8 cellular contexts compared by ENCODE assay signal in the genomic region with DNA sequence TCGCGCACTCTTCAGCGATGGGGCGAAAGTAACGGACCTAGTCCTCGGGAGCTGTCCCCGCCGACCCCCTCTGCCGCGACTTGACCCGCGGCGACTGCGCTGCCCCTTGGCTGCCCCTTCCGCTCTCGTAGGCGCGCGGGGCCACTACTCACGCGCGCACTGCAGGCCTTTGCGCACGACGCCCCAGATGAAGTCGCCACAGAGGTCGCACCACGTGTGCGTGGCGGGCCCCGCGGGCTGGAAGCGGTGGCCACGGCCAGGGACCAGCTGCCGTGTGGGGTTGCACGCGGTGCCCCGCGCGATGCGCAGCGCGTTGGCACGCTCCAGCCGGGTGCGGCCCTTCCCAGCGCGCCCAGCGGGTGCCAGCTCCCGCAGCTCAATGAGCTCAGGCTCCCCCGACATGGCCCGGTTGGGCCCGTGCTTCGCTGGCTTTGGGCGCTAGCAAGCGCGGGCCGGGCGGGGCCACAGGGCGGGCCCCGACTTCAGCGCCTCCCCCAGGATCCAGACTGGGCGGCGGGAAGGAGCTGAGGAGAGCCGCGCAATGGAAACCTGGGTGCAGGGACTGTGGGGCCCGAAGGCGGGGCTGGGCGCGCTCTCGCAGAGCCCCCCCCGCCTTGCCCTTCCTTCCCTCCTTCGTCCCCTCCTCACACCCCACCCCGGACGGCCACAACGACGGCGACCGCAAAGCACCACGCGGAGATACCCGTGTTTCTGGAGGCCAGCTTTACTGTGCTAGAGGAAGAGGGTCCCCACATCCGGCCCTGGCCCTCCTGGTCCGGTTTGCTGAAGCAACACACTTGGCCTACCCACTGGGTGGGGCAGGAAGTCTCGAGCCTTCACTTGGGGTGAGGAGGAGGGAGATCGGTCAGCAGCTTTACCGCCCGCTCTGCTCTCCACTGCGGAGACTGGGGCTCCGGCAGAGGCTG. TPM values are rescaled to one million over a fixed set of nuclear protein-coding genes. Genes with fewer than 3 reads are reported as not detected.
DNase-seq lines count a peak whose midpoint lies in the region; ATAC-seq, FAIRE-seq and TF ChIP-seq lines count a peak whose summit lies in the region.

A gene with protein sequence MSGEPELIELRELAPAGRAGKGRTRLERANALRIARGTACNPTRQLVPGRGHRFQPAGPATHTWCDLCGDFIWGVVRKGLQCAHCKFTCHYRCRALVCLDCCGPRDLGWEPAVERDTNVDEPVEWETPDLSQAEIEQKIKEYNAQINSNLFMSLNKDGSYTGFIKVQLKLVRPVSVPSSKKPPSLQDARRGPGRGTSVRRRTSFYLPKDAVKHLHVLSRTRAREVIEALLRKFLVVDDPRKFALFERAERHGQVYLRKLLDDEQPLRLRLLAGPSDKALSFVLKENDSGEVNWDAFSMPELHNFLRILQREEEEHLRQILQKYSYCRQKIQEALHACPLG (minus strand): TSS at position 433 of the 926 bp plus-strand sequence. CDS start 31 bp downstream, at position 402.

- H3K27me3 ChIP-seq in right cardiac atrium (ENCODE audit: control insufficient read depth, insufficient read depth), result no peaks in the 10 kb centered on the region
- H3K27me3 ChIP-seq in gastrocnemius medialis, result no peaks in the 10 kb centered on the region

- TF ChIP-seq POLR2A in Raji (IDR thresholded peaks at IDR 0.05; ENCODE audit: insufficient read depth, low read depth, low read length), result 0 out of 2 replicates have a peak, but pooled peaks have one; percentile 27
- TF ChIP-seq POLR2A in gastrocnemius medialis (IDR thresholded peaks at IDR 0.05), result peak; percentile 61 to 74

- FAIRE-seq in GM19239 (lab: Jason Lieb, UNC), result peak; percentile 76

- no peak for TF ChIP-seq CTCF in gastrocnemius medialis (IDR thresholded peaks at IDR 0.05 in 4 of 5, conservative IDR thresholded peaks at IDR 0.05 in 1 of 5)

- no peaks in the 10 kb centered on the region for H3K27me3 Mint-ChIP-seq in activated naive CD8-positive, alpha-beta T cell treated with anti-CD3 and anti-CD28 coated beads, Interleukin-2, amount 10 ng/mL, durations not matched to agents 7 days and 5 days

- in situ Hi-C loops in gastrocnemius medialis (cut with MboI; ENCODE audit: low sequenced_read_pairs in 4 of 4), result loop anchor here in 1 of 4 donors (10.0 kb wide), 1 partner anchor 204 kb away; no protein-coding TSS in a partner anchor

- H3K27ac ChIP-seq in right cardiac atrium (ENCODE audit: low read length) (peak within 1 kb of the TSS; percentile 53), gastrocnemius medialis (peak within 1 kb of the TSS; percentile 89 to 98 (median 97))

- peak within 1 kb of the TSS; percentile 99 for H3K27ac Mint-ChIP-seq in activated naive CD8-positive, alpha-beta T cell treated with anti-CD3 and anti-CD28 coated beads, Interleukin-2, amount 10 ng/mL, durations not matched to agents 7 days and 5 days

- H3K4me1 ChIP-seq in right cardiac atrium (ENCODE audit: control insufficient read depth, insufficient read depth, low read length) (no peaks in the 10 kb centered on the region), gastrocnemius medialis (peaks cover 15 to 43% of the 10 kb centered on the region in 2 donors)

- H3K4me1 Mint-ChIP-seq in activated naive CD8-positive, alpha-beta T cell treated with anti-CD3 and anti-CD28 coated beads, Interleukin-2, amount 10 ng/mL, durations not matched to agents 7 days and 5 days, result peaks cover 30% of the 10 kb centered on the region

- peak; percentile 57 for ATAC-seq in activated naive CD8-positive, alpha-beta T cell treated with anti-CD3 and anti-CD28 coated beads, Interleukin-2, amount 10 ng/mL, durations not matched to agents 7 days and 5 days (ENCODE audit: low read depth)
- ATAC-seq in right cardiac atrium (peak; percentile 56 to 62), gastrocnemius medialis (no peak), GM21717 (IDR thresholded peaks at IDR 0.05; ENCODE audit: unreplicated experiment) (no peak)

- H3K36me3 Mint-ChIP-seq in activated naive CD8-positive, alpha-beta T cell treated with anti-CD3 and anti-CD28 coated beads, Interleukin-2, amount 10 ng/mL, durations not matched to agents 7 days and 5 days, result peaks cover 37% of the 10 kb centered on the region

- intact Hi-C loops in right cardiac atrium (cut with DNase I) (no loop called here), gastrocnemius medialis (cut with DNase I; ENCODE audit: low total_unique reads) (no loop called here)

- DNase-seq in GM19239 (ENCODE audit: insufficient read length, low spot score) (peak; percentile 65), right cardiac atrium (peak; percentile 89 to 95 (median 95)), gastrocnemius medialis (peak; percentile 38 to 55), NCI-H774 (lab: John Stamatoyannopoulos, UW) (no peak), HK-2 (ENCODE audit: unreplicated experiment) (no peak)
- peak; percentile 92 for DNase-seq in activated naive CD8-positive, alpha-beta T cell treated with anti-CD3 and anti-CD28 coated beads, Interleukin-2, amount 10 ng/mL, durations not matched to agents 7 days and 5 days

- H3K4me3 ChIP-seq in right cardiac atrium (ENCODE audit: low read length) (peak within 1 kb of the TSS; percentile 12), gastrocnemius medialis (peak within 1 kb of the TSS; percentile 38 to 58 (median 52))

- H3K9me3 ChIP-seq in right cardiac atrium (ENCODE audit: control insufficient read depth, low read length) (no peaks in the 10 kb centered on the region), gastrocnemius medialis (no peaks in the 10 kb centered on the region)

- WGBS in right cardiac atrium, result 7% methylated on average over 90 of the region's 90 CpGs

- POLR2A ChIA-PET in activated naive CD8-positive, alpha-beta T cell treated with anti-CD3 and anti-CD28 coated beads, Interleukin-2, amount 10 ng/mL, durations not matched to agents 7 days and 5 days (lab: Charles Lee), result interaction anchor here (0.7 to 10.5 kb wide), 24 partner anchors 11 to 1045 kb away, joined by 3 to 439 read pairs (median 4); a partner anchor contains a TSS

- H3K4me3 Mint-ChIP-seq in activated naive CD8-positive, alpha-beta T cell treated with anti-CD3 and anti-CD28 coated beads, Interleukin-2, amount 10 ng/mL, durations not matched to agents 7 days and 5 days, result peak within 1 kb of the TSS; percentile 99

- no peaks in the 10 kb centered on the region for H3K9me3 Mint-ChIP-seq in activated naive CD8-positive, alpha-beta T cell treated with anti-CD3 and anti-CD28 coated beads, Interleukin-2, amount 10 ng/mL, durations not matched to agents 7 days and 5 days

- H3K36me3 ChIP-seq in gastrocnemius medialis, result no peaks in the 10 kb centered on the region

RNA-seq across cellular contexts. Expression of the gene that starts here (rescaled TPM):
- total RNA-seq in activated naive CD8-positive, alpha-beta T cell treated with anti-CD3 and anti-CD28 coated beads, Interleukin-2, amount 10 ng/mL, durations not matched to agents 7 days and 5 days, result 100 to 1,000 TPM; 183 to 188 TPM
- total RNA-seq in right cardiac atrium (10 to 100 TPM; 15.6 to 19.1 (median 15.8) TPM), gastrocnemius medialis (10 to 100 TPM; 13.3 to 22.5 (median 18.0) TPM)
- polyA plus RNA-seq in right cardiac atrium, result 20.4 TPM

Comparison
In these comparisons a context has a peak if more than half of its experiments do, and no peak if none do; other contexts are left out.
1. RNA of the gene that starts here (total RNA-seq): 183 to 188 TPM in activated naive CD8-positive, alpha-beta T cell treated with anti-CD3 and anti-CD28 coated beads, Interleukin-2, amount 10 ng/mL, durations not matched to agents 7 days and 5 days; 13.3 to 22.5 TPM in gastrocnemius medialis and 15.6 to 19.1 TPM in right cardiac atrium; every median in the first group is over 4 times any median in the second.
2. DNase-seq: peak in GM19239 (single experiment), activated naive CD8-positive, alpha-beta T cell treated with anti-CD3 and anti-CD28 coated beads, Interleukin-2, amount 10 ng/mL, durations not matched to agents 7 days and 5 days (single experiment), right cardiac atrium (3 of 3) and gastrocnemius medialis (2 of 2); none in NCI-H774 (single experiment) and HK-2 (single experiment).
3. ATAC-seq: peak in activated naive CD8-positive, alpha-beta T cell treated with anti-CD3 and anti-CD28 coated beads, Interleukin-2, amount 10 ng/mL, durations not matched to agents 7 days and 5 days (single experiment) and right cardiac atrium (2 of 2); none in gastrocnemius medialis (0 of 2) and GM21717 (single experiment).